Comparison of ENCODE assay signal across 9 cellular contexts in genomic region chr22:43002198-43002577, GRCh38. TPM values are rescaled to one million over a fixed set of nuclear protein-coding genes. Genes with fewer than 3 reads are reported as not detected.
DNase-seq lines count a peak whose midpoint lies in the region; ATAC-seq and TF ChIP-seq lines count a peak whose summit lies in the region.
"Had no signal": no experiment of that assay in that cellular context is flagged by ENCODE, and none has a peak within 500 bp of the region (broad histone marks: within the 10 kb centered on the region; RNA-seq: fewer than 3 reads in every experiment).

No MANE protein-coding gene starts in this region.

- peak overlapping the region; percentile 42 to 61 for H3K4me3 Mint-ChIP-seq in activated T-cell treated with anti-CD3 and anti-CD28 coated beads, Interleukin-2, amount 50 U/mL, for 72 hours
- no peak overlapping the region for H3K4me3 Mint-ChIP-seq in WTC11
- no peak overlapping the region for H3K4me3 Mint-ChIP-seq in activated naive CD4-positive, alpha-beta T cell treated with anti-CD3 and anti-CD28 coated beads for 36 hours

- peak overlapping the region; percentile 79 for H3K27ac ChIP-seq in foreskin keratinocyte
- peak overlapping the region in 2 of 3 donors; percentile 49 to 72 for H3K27ac ChIP-seq in thyroid gland

- DNase-seq in activated T-cell treated with anti-CD3 and anti-CD28 coated beads, Interleukin-2, amount 50 U/mL, for 72 hours, result no peak
- DNase-seq in activated T-cell treated with anti-CD3 and anti-CD28 coated beads, Interleukin-2, amount 50 U/mL, for 1 hour, result no peak
- DNase-seq in WTC11 (ENCODE audit: low spot score) (no peak), foreskin keratinocyte (peak; percentile 66 to 83), thyroid gland (no peak), left colon (no peak), nucleus accumbens (lab: John Stamatoyannopoulos, UW) (no peak)
- DNase-seq in activated naive CD4-positive, alpha-beta T cell treated with anti-CD3 and anti-CD28 coated beads for 36 hours, result no peak
- DNase-seq: activated CD4-positive, CD25-positive, alpha-beta regulatory T cell had no signal

- H3K27ac Mint-ChIP-seq in activated T-cell treated with anti-CD3 and anti-CD28 coated beads, Interleukin-2, amount 50 U/mL, for 72 hours, result no peak overlapping the region
- H3K27ac Mint-ChIP-seq in WTC11, result peak overlapping the region; percentile 39
- H3K27ac Mint-ChIP-seq in activated naive CD4-positive, alpha-beta T cell treated with anti-CD3 and anti-CD28 coated beads for 36 hours, result no peak overlapping the region

- H3K36me3 Mint-ChIP-seq in activated T-cell treated with anti-CD3 and anti-CD28 coated beads, Interleukin-2, amount 50 U/mL, for 72 hours (ENCODE audit: insufficient read depth in 2 of 2), result no peaks in the 10 kb centered on the region
- peaks cover 21% of the 10 kb centered on the region for H3K36me3 Mint-ChIP-seq in WTC11
- peaks cover 4% of the 10 kb centered on the region for H3K36me3 Mint-ChIP-seq in activated naive CD4-positive, alpha-beta T cell treated with anti-CD3 and anti-CD28 coated beads for 36 hours (ENCODE audit: low read depth)

- H3K27me3 ChIP-seq in foreskin keratinocyte (no peaks in the 10 kb centered on the region), thyroid gland (no peaks in the 10 kb centered on the region)

- intact Hi-C loops in thyroid gland (cut with DNase I) (no loop called here), left colon (cut with DNase I, micrococcal nuclease) (no loop called here)
- intact Hi-C loops in activated naive CD4-positive, alpha-beta T cell treated with anti-CD3 and anti-CD28 coated beads for 36 hours (cut with micrococcal nuclease), result no loop called here

- CTCF ChIA-PET in WTC11 (lab: Charles Lee), result interaction anchor here (0.5 to 2.7 kb wide), 5 partner anchors 12 to 99 kb away, joined by 3 to 14 read pairs (median 5); partner anchors contain the start of gene PACSIN2
- CTCF ChIA-PET in activated naive CD4-positive, alpha-beta T cell treated with anti-CD3 and anti-CD28 coated beads for 36 hours (lab: Charles Lee), result interaction anchor here (2.1 to 2.3 kb wide), 2 partner anchors 32 to 134 kb away, joined by 5 to 7 read pairs; no protein-coding TSS in a partner anchor

- 55 to 59% methylated on average over 5 of the region's 5 CpGs for WGBS in thyroid gland, 2 donors

- H3K9me3 Mint-ChIP-seq in activated T-cell treated with anti-CD3 and anti-CD28 coated beads, Interleukin-2, amount 50 U/mL, for 72 hours, result no peaks in the 10 kb centered on the region
- peaks cover 18% of the 10 kb centered on the region for H3K9me3 Mint-ChIP-seq in WTC11
- H3K9me3 Mint-ChIP-seq in activated naive CD4-positive, alpha-beta T cell treated with anti-CD3 and anti-CD28 coated beads for 36 hours, result no peaks in the 10 kb centered on the region

- H3K27me3 Mint-ChIP-seq in activated T-cell treated with anti-CD3 and anti-CD28 coated beads, Interleukin-2, amount 50 U/mL, for 72 hours (ENCODE audit: low read depth), result no peaks in the 10 kb centered on the region
- no peaks in the 10 kb centered on the region for H3K27me3 Mint-ChIP-seq in WTC11 (ENCODE audit: low read depth)
- no peaks in the 10 kb centered on the region for H3K27me3 Mint-ChIP-seq in activated naive CD4-positive, alpha-beta T cell treated with anti-CD3 and anti-CD28 coated beads for 36 hours (ENCODE audit: low read depth)

- H3K4me1 Mint-ChIP-seq in activated T-cell treated with anti-CD3 and anti-CD28 coated beads, Interleukin-2, amount 50 U/mL, for 72 hours (ENCODE audit: low read depth), result peaks cover 96% of the 10 kb centered on the region
- peaks cover 88% of the 10 kb centered on the region for H3K4me1 Mint-ChIP-seq in WTC11
- peaks cover 91% of the 10 kb centered on the region for H3K4me1 Mint-ChIP-seq in activated naive CD4-positive, alpha-beta T cell treated with anti-CD3 and anti-CD28 coated beads for 36 hours (ENCODE audit: low read depth)

- TF ChIP-seq CTCF in WTC11 (IDR thresholded peaks at IDR 0.05), result no peak
- no peak for TF ChIP-seq CTCF in foreskin keratinocyte (conservative IDR thresholded peaks at IDR 0.05)
- no peak for TF ChIP-seq CTCF in thyroid gland (IDR thresholded peaks at IDR 0.05)

- H3K4me3 ChIP-seq in thyroid gland (replicated peaks in 1 of 3), result no peak overlapping the region

- H3K4me1 ChIP-seq in foreskin keratinocyte (peaks cover 56% of the 10 kb centered on the region), thyroid gland (peaks cover 31 to 68% of the 10 kb centered on the region in 2 donors)

- no peaks in the 10 kb centered on the region for H3K9me3 ChIP-seq in thyroid gland

- ATAC-seq in activated T-cell treated with anti-CD3 and anti-CD28 coated beads, Interleukin-2, amount 50 U/mL, for 72 hours (replicated peaks in 1 of 2), result no peak
- ATAC-seq in WTC11 (peak; percentile 66), foreskin keratinocyte (peak; percentile 58), left colon (no peak)

- H3K36me3 ChIP-seq in thyroid gland, result no peaks in the 10 kb centered on the region

- no peak for TF ChIP-seq POLR2A in thyroid gland (IDR thresholded peaks at IDR 0.05)

- POLR2A ChIA-PET in WTC11 (lab: Charles Lee), result interaction anchor here (1.8 kb wide), 1 partner anchor 13 kb away, joined by 9 read pairs; the partner anchor contains the start of gene PACSIN2

TF ChIP-seq in WTC11, 78 proteins besides CTCF, POLR2A, EP300 and RAD21:
- TF ChIP-seq TEAD1 (CRISPR knock-in tag; IDR thresholded peaks at IDR 0.05) (no peak), TP53 (CRISPR knock-in tag; IDR thresholded peaks at IDR 0.05) (no peak), E2F1 (CRISPR knock-in tag; IDR thresholded peaks at IDR 0.05) (no peak), ZNF671 (CRISPR knock-in tag; IDR thresholded peaks at IDR 0.05) (no peak), AR (CRISPR knock-in tag; IDR thresholded peaks at IDR 0.05) (no peak), JUN (CRISPR knock-in tag; IDR thresholded peaks at IDR 0.05) (no peak), NFYB (CRISPR knock-in tag; conservative IDR thresholded peaks at IDR 0.05; ENCODE audit: low read depth) (no peak), SMAD3 (CRISPR knock-in tag; IDR thresholded peaks at IDR 0.05; ENCODE audit: borderline replicate concordance) (no peak), ERG (CRISPR knock-in tag; IDR thresholded peaks at IDR 0.05) (no peak), MYBL2 (CRISPR knock-in tag; IDR thresholded peaks at IDR 0.05) (no peak), MXD4 (CRISPR knock-in tag; IDR thresholded peaks at IDR 0.05; ENCODE audit: borderline replicate concordance) (no peak), ZNF121 (CRISPR knock-in tag; IDR thresholded peaks at IDR 0.05) (no peak), ZNF263 (CRISPR knock-in tag; IDR thresholded peaks at IDR 0.05; ENCODE audit: low read depth) (no peak), ZNF219 (CRISPR knock-in tag; IDR thresholded peaks at IDR 0.05; ENCODE audit: borderline replicate concordance) (no peak), JAZF1 (CRISPR knock-in tag; IDR thresholded peaks at IDR 0.05) (no peak), ZNF423 (CRISPR knock-in tag; IDR thresholded peaks at IDR 0.05) (no peak), NR1H2 (CRISPR knock-in tag; IDR thresholded peaks at IDR 0.05) (no peak)

RNA-seq across cellular contexts. Expression of gene PACSIN2, which starts 12.8 kb away (rescaled TPM):
- 10 to 100 TPM; 28.8 to 31.3 TPM for total RNA-seq in activated T-cell treated with anti-CD3 and anti-CD28 coated beads, Interleukin-2, amount 50 U/mL, for 72 hours
- 64.1 to 70.5 TPM (median 69.0 TPM) in 3 replicates for total RNA-seq in WTC11 (2021)
- 38.5 and 41.4 TPM in 2 replicates for total RNA-seq in foreskin keratinocyte
- 21.6 and 25.9 TPM in 2 replicates for polyA plus RNA-seq in foreskin keratinocyte
- 10 to 100 TPM; 75.4 to 90.1 (median 87.9) TPM for total RNA-seq in thyroid gland
- 100 to 1,000 TPM; 191 to 219 TPM for total RNA-seq in left colon
- total RNA-seq in activated naive CD4-positive, alpha-beta T cell treated with anti-CD3 and anti-CD28 coated beads for 36 hours, result 10 to 100 TPM; 31.2 to 32.9 TPM

Comparison
In these comparisons a context has a peak if more than half of its experiments do, and no peak if none do; other contexts are left out.
1. ATAC-seq: peak in WTC11 (single experiment) and foreskin keratinocyte (single experiment); none in activated T-cell treated with anti-CD3 and anti-CD28 coated beads, Interleukin-2, amount 50 U/mL, for 72 hours (0 of 2) and left colon (single experiment).
2. DNase-seq: peak in foreskin keratinocyte (2 of 2); none in activated T-cell treated with anti-CD3 and anti-CD28 coated beads, Interleukin-2, amount 50 U/mL, for 72 hours (0 of 2), activated T-cell treated with anti-CD3 and anti-CD28 coated beads, Interleukin-2, amount 50 U/mL, for 1 hour (single experiment), WTC11 (single experiment), thyroid gland (0 of 2), left colon (0 of 2), nucleus accumbens (0 of 56) and activated naive CD4-positive, alpha-beta T cell treated with anti-CD3 and anti-CD28 coated beads for 36 hours (single experiment).
3. H3K4me3 Mint-ChIP-seq: peak in activated T-cell treated with anti-CD3 and anti-CD28 coated beads, Interleukin-2, amount 50 U/mL, for 72 hours (2 of 2); none in WTC11 (single experiment) and activated naive CD4-positive, alpha-beta T cell treated with anti-CD3 and anti-CD28 coated beads for 36 hours (single experiment).